In the genomic region with DNA sequence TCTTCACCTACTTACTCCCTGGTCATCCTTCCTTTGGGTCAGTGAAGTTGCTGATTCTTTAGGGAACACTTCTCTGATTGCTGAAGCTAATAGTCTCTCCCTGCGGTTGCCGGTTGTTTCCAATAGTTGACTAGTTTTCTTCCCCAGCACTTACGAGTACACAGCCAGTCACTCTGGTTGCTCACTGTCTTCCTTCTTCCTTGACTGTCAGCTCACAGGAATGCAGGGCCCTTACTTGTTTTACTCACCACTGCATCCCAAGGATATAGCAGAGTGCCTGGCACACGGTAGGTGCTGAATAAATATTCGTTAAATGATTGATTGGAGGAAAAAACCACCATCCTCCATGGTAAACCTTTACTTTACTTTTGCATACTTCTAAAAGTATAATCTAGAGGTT, we compare ENCODE assay signal across 30 cellular contexts.
DNase-seq lines count a peak whose midpoint lies in the region; ATAC-seq and TF ChIP-seq lines count a peak whose summit lies in the region.
"Had no signal": no experiment of that assay in that cellular context is flagged by ENCODE, and none has a peak within 500 bp of the region (broad histone marks: within the 10 kb centered on the region; RNA-seq: fewer than 3 reads in every experiment).

No MANE protein-coding gene starts in this region.

- H3K9me2 ChIP-seq in PC-3 (replicated peaks; ENCODE audit: low read length), result no peaks in the 10 kb centered on the region

- H3K36me3 ChIP-seq in RWPE2 (ENCODE audit: low read depth) (no peaks in the 10 kb centered on the region), PC-3 (ENCODE audit: low read depth, low read length) (no peaks in the 10 kb centered on the region), BE2C (no peaks in the 10 kb centered on the region)

- peak; percentile 31 for DNase-seq in GM03348 (ENCODE audit: low spot score)
- DNase-seq in RWPE2 (ENCODE audit: low spot score), result no peak
- DNase-seq in fibroblast of mammary gland (ENCODE audit: low read depth), result peak; percentile 8
- no peak for DNase-seq in PC-3
- DNase-seq in NCI-H748 treated with DMSO at 0.1 percent for 48 hours (lab: John Stamatoyannopoulos, UW), result no peak
- no peak for DNase-seq in left colon
- DNase-seq in BE2C, result no peak
- DNase-seq: activated CD4-positive, alpha-beta T cell treated with anti-CD3 and anti-CD28 coated beads for 36 hours; activated effector memory CD4-positive, alpha-beta T cell treated with anti-CD3 and anti-CD28 coated beads, Interleukin-2, amount 50 U/mL, for 16 hours; activated naive CD8-positive, alpha-beta T cell treated with anti-CD3 and anti-CD28 coated beads, Interleukin-2, amount 10 ng/mL, durations not matched to agents 7 days and 5 days; activated T-cell treated with anti-CD3 and anti-CD28 coated beads for 4 hours; DMS53; dorsolateral prefrontal cortex; foreskin fibroblast; hippocampal formation; Karpas-422; left ventricle myocardium superior; MV-4-11; naive thymus-derived CD4-positive, alpha-beta T cell; NCI-H146; nucleus accumbens; OCI-M1; psoas muscle; stimulated activated naive CD8-positive, alpha-beta T cell treated with anti-CD3 and anti-CD28 coated beads, Interleukin-15, Interleukin-2, amounts not matched to agents 100 U/mL and 50 U/mL, for 24 hours; T-helper 17 cell; testis had no signal

- no peak overlapping the region for H2AFZ ChIP-seq in PC-3 (ENCODE audit: low read length)

- H4K20me1 ChIP-seq in PC-3 (ENCODE audit: low read length), result no peaks in the 10 kb centered on the region

- H3K4me2 ChIP-seq in PC-3 (ENCODE audit: low read length), result no peak overlapping the region

- H3K9ac ChIP-seq in PC-3 (ENCODE audit: low read length), result no peak overlapping the region

- intact Hi-C loops in PC-3 (cut with micrococcal nuclease) (no loop called here), left colon (cut with DNase I, micrococcal nuclease) (no loop called here)

- H3K27me3 ChIP-seq in RWPE2 (ENCODE audit: insufficient read depth, poor library complexity, severe bottlenecking) (no peaks in the 10 kb centered on the region), PC-3 (ENCODE audit: low read length) (0 out of 2 replicates have a peak, but pooled peaks cover 2% of the 10 kb centered on the region), BE2C (no peaks in the 10 kb centered on the region)
- H3K27me3 ChIP-seq: testis had no signal

- ATAC-seq in RWPE2 (ENCODE audit: low read depth) (peak; percentile 59; the same call in 1 of the 3 replicates), PC-3 (no peak), left colon (no peak)
- ATAC-seq: activated CD4-positive, alpha-beta T cell treated with anti-CD3 and anti-CD28 coated beads for 36 hours; GM12878; HCT116; left ventricle myocardium superior; naive thymus-derived CD4-positive, alpha-beta T cell; psoas muscle; Right ventricle myocardium inferior; SK-N-SH treated with all-trans-retinoic acid at 6 μM for 48 hours; stimulated activated naive CD8-positive, alpha-beta T cell treated with anti-CD3 and anti-CD28 coated beads, Interleukin-15, Interleukin-2, amounts not matched to agents 100 U/mL and 50 U/mL, for 24 hours; T-helper 17 cell had no signal

- H3K4me3 ChIP-seq in RWPE2 (ENCODE audit: severe bottlenecking) (no peak overlapping the region), fibroblast of mammary gland (ENCODE audit: control insufficient read depth, low read depth, low read length) (no peak overlapping the region), PC-3 (ENCODE audit: low read length) (no peak overlapping the region), BE2C (ENCODE audit: low read depth, low read length) (no peak overlapping the region)
- H3K4me3 ChIP-seq: dorsolateral prefrontal cortex, GM12878, psoas muscle, testis had no signal

- POLR2A ChIA-PET in PC-3 (lab: Charles Lee; ENCODE audit: unreplicated experiment), result no interaction called here

- no peaks in the 10 kb centered on the region for H3K79me2 ChIP-seq in PC-3 (ENCODE audit: low read length)

- H3K9me3 ChIP-seq in RWPE2 (ENCODE audit: severe bottlenecking) (no peaks in the 10 kb centered on the region), PC-3 (ENCODE audit: low read length) (no peaks in the 10 kb centered on the region), BE2C (no peaks in the 10 kb centered on the region)
- H3K9me3 ChIP-seq: psoas muscle, testis had no signal

- H3K4me1 ChIP-seq in RWPE2 (ENCODE audit: insufficient read depth, poor library complexity, severe bottlenecking) (no peaks in the 10 kb centered on the region), PC-3 (ENCODE audit: insufficient read depth, low read length) (no peaks in the 10 kb centered on the region), BE2C (no peaks in the 10 kb centered on the region)
- H3K4me1 ChIP-seq: testis had no signal

- TF ChIP-seq CTCF in RWPE2 (IDR thresholded peaks at IDR 0.05; ENCODE audit: poor library complexity, severe bottlenecking) (no peak), fibroblast of mammary gland (conservative IDR thresholded peaks at IDR 0.05; ENCODE audit: control insufficient read depth, insufficient read depth, low read depth, low read length) (no peak), PC-3 (conservative IDR thresholded peaks at IDR 0.05; ENCODE audit: low read depth, low read length) (no peak), BE2C (IDR thresholded peaks at IDR 0.05; ENCODE audit: low read depth, low read length) (no peak)

- no TSS peak for BruUV-seq in PC-3 (replicated peaks; lab: Mats Ljungman, UMichigan)

- no peaks in the 10 kb centered on the region for H3F3A ChIP-seq in PC-3 (ENCODE audit: low read length, unreplicated experiment)

- H3K27ac ChIP-seq in RWPE2 (ENCODE audit: poor library complexity, severe bottlenecking), result no peak overlapping the region
- no peak overlapping the region for H3K27ac ChIP-seq in PC-3 (ENCODE audit: low read length)
- H3K27ac ChIP-seq: dorsolateral prefrontal cortex, psoas muscle, testis had no signal

- CTCF ChIA-PET in PC-3 (lab: Charles Lee), result no interaction called here

Comparison
In these comparisons a context has a peak if more than half of its experiments do, and no peak if none do; other contexts are left out.
1. DNase-seq: peak in GM03348 (single experiment) and fibroblast of mammary gland (single experiment); none in RWPE2 (single experiment), PC-3 (single experiment), NCI-H748 treated with DMSO at 0.1 percent for 48 hours (single experiment), left colon (0 of 2) and BE2C (single experiment).